ENCODE assay signal across 1 cellular context in genomic region chr16:57300387-57301125, GRCh38.
TF ChIP-seq lines count a peak whose summit lies in the region.

No MANE protein-coding gene starts in this region.

TF ChIP-seq in HepG2, 621 proteins besides CTCF, POLR2A, EP300 and RAD21 (continued from another document and continues in another):
- TF ChIP-seq THRA (CRISPR knock-in tag; IDR thresholded peaks at IDR 0.05; ENCODE audit: borderline replicate concordance) (peak; percentile 81), JARID2 (CRISPR knock-in tag; IDR thresholded peaks at IDR 0.05; ENCODE audit: insufficient replicate concordance) (peak; percentile 93), PAWR (CRISPR knock-in tag; IDR thresholded peaks at IDR 0.05; ENCODE audit: borderline replicate concordance) (no peak; the same call in 1 of the 2 replicates), ESRRA (CRISPR knock-in tag; IDR thresholded peaks at IDR 0.05; ENCODE audit: low read depth) (peak; percentile 88), ASH2L (IDR thresholded peaks at IDR 0.05; ENCODE audit: insufficient read length, low read depth, low read length) (no peak), KLF15 (CRISPR knock-in tag; IDR thresholded peaks at IDR 0.05; ENCODE audit: borderline replicate concordance) (no peak), MYNN (CRISPR knock-in tag; IDR thresholded peaks at IDR 0.05; ENCODE audit: low read depth) (no peak), ZNF619 (CRISPR knock-in tag; IDR thresholded peaks at IDR 0.05) (peak; percentile 76; the same call in 1 of the 2 replicates), WIZ (CRISPR knock-in tag; IDR thresholded peaks at IDR 0.05) (no peak; the same call in 1 of the 2 replicates), ZNF574 (CRISPR knock-in tag; IDR thresholded peaks at IDR 0.05) (peak; percentile 58), HOXD1 (CRISPR knock-in tag; IDR thresholded peaks at IDR 0.05) (peak; percentile 76; the same call in 1 of the 2 replicates), SIN3B (IDR thresholded peaks at IDR 0.05; ENCODE audit: low read length) (peak; percentile 65; the same call in 1 of the 2 replicates), AKAP8 (CRISPR knock-in tag; IDR thresholded peaks at IDR 0.05) (no peak), TCF7L2 (IDR thresholded peaks at IDR 0.05; ENCODE audit: low read depth, low read length) (no peak), GATA4 (IDR thresholded peaks at IDR 0.05; ENCODE audit: borderline replicate concordance, low read depth) (no peak), CREB1 (IDR thresholded peaks at IDR 0.05) (no peak), CREB1 (CRISPR knock-in tag; IDR thresholded peaks at IDR 0.05) (no peak; the same call in 1 of the 2 replicates), KAT2B (IDR thresholded peaks at IDR 0.05; ENCODE audit: borderline replicate concordance, low read depth, low read length) (no peak), HCFC1 (IDR thresholded peaks at IDR 0.05; ENCODE audit: low read depth, low read length) (peak; percentile 52; the same call in 1 of the 2 replicates), ZSCAN21 (CRISPR knock-in tag; IDR thresholded peaks at IDR 0.05; ENCODE audit: borderline replicate concordance) (peak; percentile 84; the same call in 1 of the 2 replicates), ZNF678 (CRISPR knock-in tag; IDR thresholded peaks at IDR 0.05) (no peak), DR1 (CRISPR knock-in tag; IDR thresholded peaks at IDR 0.05) (no peak), DDIT3 (CRISPR knock-in tag; IDR thresholded peaks at IDR 0.05) (no peak), ZNF446 (CRISPR knock-in tag; IDR thresholded peaks at IDR 0.05) (peak; percentile 19; the same call in 1 of the 2 replicates), ZNF260 (CRISPR knock-in tag; IDR thresholded peaks at IDR 0.05; ENCODE audit: borderline replicate concordance, low read depth) (no peak), ZNF737 (CRISPR knock-in tag; IDR thresholded peaks at IDR 0.05; ENCODE audit: borderline replicate concordance) (peak; percentile 47; the same call in 1 of the 2 replicates), ZSCAN22 (CRISPR knock-in tag; IDR thresholded peaks at IDR 0.05) (no peak), ZNF891 (CRISPR knock-in tag; IDR thresholded peaks at IDR 0.05) (0 out of 2 replicates have a peak, but pooled peaks have one; percentile 19), SRY (CRISPR knock-in tag; IDR thresholded peaks at IDR 0.05) (peak; percentile 80; the same call in 1 of the 2 replicates), CBX1 (IDR thresholded peaks at IDR 0.05; ENCODE audit: low read depth) (peak; percentile 59), ZHX1 (CRISPR knock-in tag; IDR thresholded peaks at IDR 0.05; ENCODE audit: low read depth) (peak; percentile 67), SPEN (CRISPR knock-in tag; IDR thresholded peaks at IDR 0.05; ENCODE audit: low read depth) (peak; percentile 69), HMG20B (CRISPR knock-in tag; conservative IDR thresholded peaks at IDR 0.05) (peak; percentile 65), PPARG (CRISPR knock-in tag; conservative IDR thresholded peaks at IDR 0.05) (peak; percentile 60; the same call in 1 of the 2 replicates), FOXK1 (CRISPR knock-in tag; IDR thresholded peaks at IDR 0.05; ENCODE audit: borderline replicate concordance, low read depth) (peak; percentile 75; the same call in 1 of the 2 replicates), MTA3 (CRISPR knock-in tag; IDR thresholded peaks at IDR 0.05) (no peak), BRF2 (CRISPR knock-in tag; IDR thresholded peaks at IDR 0.05) (peak; percentile 16; the same call in 1 of the 2 replicates), ZNF563 (CRISPR knock-in tag; IDR thresholded peaks at IDR 0.05) (peak; percentile 57; the same call in 1 of the 2 replicates), HNRNPL (IDR thresholded peaks at IDR 0.05; ENCODE audit: low read depth, low read length) (no peak), ATF7-NPFF (CRISPR knock-in tag; IDR thresholded peaks at IDR 0.05; ENCODE audit: low read depth) (0 out of 2 replicates have a peak, but pooled peaks have one; percentile 1), NCOR1 (IDR thresholded peaks at IDR 0.05; ENCODE audit: borderline replicate concordance, low read length) (no peak), ZNF333 (CRISPR knock-in tag; IDR thresholded peaks at IDR 0.05; ENCODE audit: borderline replicate concordance) (peak; percentile 30; the same call in 1 of the 2 replicates)
- TF ChIP-seq, protein P1, sequence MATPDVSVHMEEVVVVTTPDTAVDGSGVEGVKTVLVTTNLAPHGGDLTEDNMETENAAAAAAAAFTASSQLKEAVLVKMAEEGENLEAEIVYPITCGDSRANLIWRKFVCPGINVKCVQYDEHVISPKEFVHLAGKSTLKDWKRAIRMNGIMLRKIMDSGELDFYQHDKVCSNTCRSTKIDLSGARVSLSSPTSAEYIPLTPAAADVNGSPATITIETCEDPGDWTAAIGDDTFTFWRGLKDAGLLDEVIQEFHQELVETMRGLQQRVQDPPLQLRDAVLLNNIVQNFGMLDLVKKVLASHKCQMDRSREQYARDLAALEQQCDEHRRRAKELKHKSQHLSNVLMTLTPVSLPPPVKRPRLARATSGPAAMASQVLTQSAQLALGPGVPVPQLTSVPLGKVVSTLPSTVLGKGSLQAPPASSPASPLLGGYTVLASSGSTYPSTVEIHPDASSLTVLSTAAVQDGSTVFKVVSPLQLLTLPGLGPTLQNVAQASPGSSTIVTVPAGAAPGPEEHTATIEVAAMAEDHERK (CRISPR knock-in tag; IDR thresholded peaks at IDR 0.05; ENCODE audit: low read depth) = peak; percentile 28; the same call in 1 of the 2 replicates
- TF ChIP-seq, protein P2, sequence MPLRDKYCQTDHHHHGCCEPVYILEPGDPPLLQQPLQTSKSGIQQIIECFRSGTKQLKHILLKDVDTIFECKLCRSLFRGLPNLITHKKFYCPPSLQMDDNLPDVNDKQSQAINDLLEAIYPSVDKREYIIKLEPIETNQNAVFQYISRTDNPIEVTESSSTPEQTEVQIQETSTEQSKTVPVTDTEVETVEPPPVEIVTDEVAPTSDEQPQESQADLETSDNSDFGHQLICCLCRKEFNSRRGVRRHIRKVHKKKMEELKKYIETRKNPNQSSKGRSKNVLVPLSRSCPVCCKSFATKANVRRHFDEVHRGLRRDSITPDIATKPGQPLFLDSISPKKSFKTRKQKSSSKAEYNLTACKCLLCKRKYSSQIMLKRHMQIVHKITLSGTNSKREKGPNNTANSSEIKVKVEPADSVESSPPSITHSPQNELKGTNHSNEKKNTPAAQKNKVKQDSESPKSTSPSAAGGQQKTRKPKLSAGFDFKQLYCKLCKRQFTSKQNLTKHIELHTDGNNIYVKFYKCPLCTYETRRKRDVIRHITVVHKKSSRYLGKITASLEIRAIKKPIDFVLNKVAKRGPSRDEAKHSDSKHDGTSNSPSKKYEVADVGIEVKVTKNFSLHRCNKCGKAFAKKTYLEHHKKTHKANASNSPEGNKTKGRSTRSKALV (CRISPR knock-in tag; IDR thresholded peaks at IDR 0.05) = 0 out of 2 replicates have a peak, but pooled peaks have one; percentile 62
- TF ChIP-seq, protein P3, sequence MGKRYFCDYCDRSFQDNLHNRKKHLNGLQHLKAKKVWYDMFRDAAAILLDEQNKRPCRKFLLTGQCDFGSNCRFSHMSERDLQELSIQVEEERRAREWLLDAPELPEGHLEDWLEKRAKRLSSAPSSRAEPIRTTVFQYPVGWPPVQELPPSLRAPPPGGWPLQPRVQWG (CRISPR knock-in tag; IDR thresholded peaks at IDR 0.05; ENCODE audit: borderline replicate concordance, low read depth) = no peak
- TF ChIP-seq, protein P4, sequence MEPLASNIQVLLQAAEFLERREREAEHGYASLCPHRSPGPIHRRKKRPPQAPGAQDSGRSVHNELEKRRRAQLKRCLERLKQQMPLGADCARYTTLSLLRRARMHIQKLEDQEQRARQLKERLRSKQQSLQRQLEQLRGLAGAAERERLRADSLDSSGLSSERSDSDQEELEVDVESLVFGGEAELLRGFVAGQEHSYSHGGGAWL (CRISPR knock-in tag; IDR thresholded peaks at IDR 0.05) = peak; percentile 63; the same call in 1 of the 2 replicates
- TF ChIP-seq, protein P5, sequence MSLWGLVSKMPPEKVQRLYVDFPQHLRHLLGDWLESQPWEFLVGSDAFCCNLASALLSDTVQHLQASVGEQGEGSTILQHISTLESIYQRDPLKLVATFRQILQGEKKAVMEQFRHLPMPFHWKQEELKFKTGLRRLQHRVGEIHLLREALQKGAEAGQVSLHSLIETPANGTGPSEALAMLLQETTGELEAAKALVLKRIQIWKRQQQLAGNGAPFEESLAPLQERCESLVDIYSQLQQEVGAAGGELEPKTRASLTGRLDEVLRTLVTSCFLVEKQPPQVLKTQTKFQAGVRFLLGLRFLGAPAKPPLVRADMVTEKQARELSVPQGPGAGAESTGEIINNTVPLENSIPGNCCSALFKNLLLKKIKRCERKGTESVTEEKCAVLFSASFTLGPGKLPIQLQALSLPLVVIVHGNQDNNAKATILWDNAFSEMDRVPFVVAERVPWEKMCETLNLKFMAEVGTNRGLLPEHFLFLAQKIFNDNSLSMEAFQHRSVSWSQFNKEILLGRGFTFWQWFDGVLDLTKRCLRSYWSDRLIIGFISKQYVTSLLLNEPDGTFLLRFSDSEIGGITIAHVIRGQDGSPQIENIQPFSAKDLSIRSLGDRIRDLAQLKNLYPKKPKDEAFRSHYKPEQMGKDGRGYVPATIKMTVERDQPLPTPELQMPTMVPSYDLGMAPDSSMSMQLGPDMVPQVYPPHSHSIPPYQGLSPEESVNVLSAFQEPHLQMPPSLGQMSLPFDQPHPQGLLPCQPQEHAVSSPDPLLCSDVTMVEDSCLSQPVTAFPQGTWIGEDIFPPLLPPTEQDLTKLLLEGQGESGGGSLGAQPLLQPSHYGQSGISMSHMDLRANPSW (CRISPR knock-in tag; IDR thresholded peaks at IDR 0.05; ENCODE audit: borderline replicate concordance) = peak; percentile 72; the same call in 1 of the 2 replicates
